21 cellular contexts compared by ENCODE assay signal in the genomic region with DNA sequence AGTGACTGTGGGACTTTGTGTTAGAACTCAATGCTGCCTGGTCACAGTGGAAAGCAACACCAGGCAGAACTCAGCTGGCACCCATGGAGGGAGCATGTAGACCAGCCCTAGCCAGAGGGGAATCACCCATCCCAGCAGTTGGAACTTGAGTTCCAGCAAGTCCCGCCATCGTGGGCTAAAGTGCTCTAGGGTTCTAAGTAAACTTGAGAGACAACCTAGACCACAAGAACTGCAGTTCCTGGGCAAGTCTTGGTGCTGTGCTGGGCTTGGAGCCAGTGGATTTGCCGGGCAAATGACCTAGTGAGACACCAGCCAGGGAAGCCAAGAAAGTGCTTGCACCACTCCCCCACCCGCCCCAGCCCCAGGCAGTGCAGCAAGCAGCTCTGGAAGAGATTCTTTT. TPM values are rescaled to one million over a fixed set of nuclear protein-coding genes. Genes with fewer than 3 reads are reported as not detected.
A peak's percentile ranks its signal among the peaks of the same experiment; 100 is the strongest.
DNase-seq lines count a peak whose midpoint lies in the region; ATAC-seq, FAIRE-seq and TF ChIP-seq lines count a peak whose summit lies in the region.
"Had no signal": no experiment of that assay in that cellular context is flagged by ENCODE, and none has a peak within 500 bp of the region (broad histone marks: within the 10 kb centered on the region; RNA-seq: fewer than 3 reads in every experiment).

No MANE protein-coding gene starts in this region.

- H3K4me3 Mint-ChIP-seq in type B pancreatic cell, result no peak overlapping the region
- H3K4me3 Mint-ChIP-seq: activated CD4-positive, alpha-beta T cell treated with anti-CD3 and anti-CD28 coated beads, Interleukin-2, amount 10 ng/mL, durations not matched to agents 7 days and 5 days; nephron had no signal

- TF ChIP-seq CTCF in coronary artery (IDR thresholded peaks at IDR 0.05) (no peak), pancreas (IDR thresholded peaks at IDR 0.05) (no peak), type B pancreatic cell (conservative IDR thresholded peaks at IDR 0.05) (no peak)

- H3K9me3 Mint-ChIP-seq in type B pancreatic cell, result no peaks in the 10 kb centered on the region
- H3K9me3 Mint-ChIP-seq: activated CD4-positive, alpha-beta T cell treated with anti-CD3 and anti-CD28 coated beads, Interleukin-2, amount 10 ng/mL, durations not matched to agents 7 days and 5 days had no signal

- H3K4me1 ChIP-seq in pancreas, result peaks cover 0 to 10% (median 2%) of the 10 kb centered on the region in 3 donors
- H3K4me1 ChIP-seq: BLaER1 treated with 17β-estradiol and CSF1 and Interleukin-3, amounts not matched to agents 10 nM and 100 nM; prostate gland had no signal

- no peaks in the 10 kb centered on the region for H3K36me3 Mint-ChIP-seq in type B pancreatic cell

- H3K27ac Mint-ChIP-seq in type B pancreatic cell, result no peak overlapping the region
- H3K27ac Mint-ChIP-seq: nephron had no signal

- H3K27me3 Mint-ChIP-seq in type B pancreatic cell, result peaks cover 11% of the 10 kb centered on the region

- H3K4me3 ChIP-seq in MG63 (no peak overlapping the region), coronary artery (no peak overlapping the region), pancreas (no peak overlapping the region)
- H3K4me3 ChIP-seq: BLaER1 treated with 17β-estradiol and CSF1 and Interleukin-3, amounts not matched to agents 10 nM and 100 nM; prostate gland; tibial nerve had no signal

- H3K4me1 Mint-ChIP-seq in type B pancreatic cell (ENCODE audit: unreplicated experiment), result no peaks in the 10 kb centered on the region
- H3K4me1 Mint-ChIP-seq: nephron had no signal

- DNase-seq in MG63, result peak; percentile 91
- peak; percentile 60 for DNase-seq in coronary artery (ENCODE audit: low spot score)
- peak in 4 of 6 donors; percentile 39 to 57 (median 46) for DNase-seq in pancreas
- peak; percentile 40 for DNase-seq in type B pancreatic cell (ENCODE audit: extremely low spot score, unreplicated experiment)
- no peak for DNase-seq in activated effector memory CD4-positive, alpha-beta T cell treated with Interleukin-2 at 50 U/mL for 16 hours
- DNase-seq in hepatic stellate cell (ENCODE audit: low spot score), result no peak
- DNase-seq in NCI-H510A treated with DMSO at 0.1 percent for 48 hours (lab: John Stamatoyannopoulos, UW), result no peak
- DNase-seq: activated CD4-positive, alpha-beta T cell treated with anti-CD3 and anti-CD28 coated beads, Interleukin-2, amount 10 ng/mL, durations not matched to agents 7 days and 5 days; activated naive CD4-positive, alpha-beta T cell treated with Interleukin-2 at 50 U/mL for 16 hours; anterior cingulate cortex; cerebellar nuclear complex; GF-D8; kidney glomerular epithelial cell; NCI-H1417; SIG-M5 had no signal

- H3K27ac ChIP-seq in coronary artery (peak overlapping the region in 1 of 2 donors; percentile 20), pancreas (peak overlapping the region in 1 of 4 donors; percentile 48)
- H3K27ac ChIP-seq: BLaER1 treated with 17β-estradiol and CSF1 and Interleukin-3, amounts not matched to agents 10 nM and 100 nM; foreskin keratinocyte; prostate gland had no signal

- H3K9me3 ChIP-seq in MG63 (no peaks in the 10 kb centered on the region), pancreas (no peaks in the 10 kb centered on the region)
- H3K9me3 ChIP-seq: BLaER1 treated with 17β-estradiol and CSF1 and Interleukin-3, amounts not matched to agents 10 nM and 100 nM; prostate gland; tibial nerve had no signal

- no peaks in the 10 kb centered on the region for H3K36me3 ChIP-seq in MG63
- H3K36me3 ChIP-seq in pancreas, result no peaks in the 10 kb centered on the region
- H3K36me3 ChIP-seq: BLaER1 treated with 17β-estradiol and CSF1 and Interleukin-3, amounts not matched to agents 10 nM and 100 nM; prostate gland; tibial nerve had no signal

- WGBS in pancreas, 2 donors, result 62 to 65% methylated on average over 4 of the region's 4 CpGs

- intact Hi-C loops in pancreas (cut with DNase I), result no loop called here

- H3K27me3 ChIP-seq in MG63 (no peaks in the 10 kb centered on the region), pancreas (no peaks in the 10 kb centered on the region)
- H3K27me3 ChIP-seq: BLaER1 treated with 17β-estradiol and CSF1 and Interleukin-3, amounts not matched to agents 10 nM and 100 nM; foreskin keratinocyte; tibial nerve had no signal

- no peak for FAIRE-seq in pancreas (lab: Jason Lieb, UNC)
- FAIRE-seq: H1 had no signal

- peak; percentile 53 to 75 (median 70) for ATAC-seq in pancreas
- ATAC-seq: foreskin keratinocyte had no signal

RNA-seq across cellular contexts. Expression of a gene that starts 24.4 kb away (rescaled TPM):
- 19.2 TPM in 1 of 2 replicates, not detected in the other for total RNA-seq in MG63 (2014; rRNA removed; shearing (Covaris generic); ENCODE audit: low replicate concordance)
- total RNA-seq in pancreas (10 to 100 TPM in 1 of 6 donors, 1 to 10 TPM in 5; 3.0 to 14.2 (median 5.7) TPM), type B pancreatic cell (ENCODE audit: low replicate concordance) (4.9 and 7.9 TPM in 2 replicates)
- 10 to 100 TPM in 1 of 2 donors, 1 to 10 TPM in 1; 8.4 to 11.0 TPM for polyA plus RNA-seq in pancreas

RNA-seq across cellular contexts. Expression of a gene that starts 42.1 kb away (rescaled TPM):
- 33.5 and 48.4 TPM in 2 replicates for total RNA-seq in MG63 (2014; rRNA removed; shearing (Covaris generic); ENCODE audit: low replicate concordance)
- total RNA-seq in pancreas, result 10 to 100 TPM; 10.8 to 26.8 (median 20.2) TPM
- polyA plus RNA-seq in pancreas, result 10 to 100 TPM in 1 of 2 donors, 1 to 10 TPM in 1; 8.9 to 12.8 TPM
- 48.9 and 62.9 TPM in 2 replicates for total RNA-seq in type B pancreatic cell (ENCODE audit: low replicate concordance)

Comparison
In these comparisons a context has a peak if more than half of its experiments do, and no peak if none do; other contexts are left out.
1. DNase-seq: peak in MG63 (single experiment), coronary artery (single experiment), pancreas (4 of 6) and type B pancreatic cell (single experiment); none in activated effector memory CD4-positive, alpha-beta T cell treated with Interleukin-2 at 50 U/mL for 16 hours (single experiment), hepatic stellate cell (single experiment) and NCI-H510A treated with DMSO at 0.1 percent for 48 hours (single experiment).